Comparison of ENCODE assay signal across 2 cellular contexts in genomic region chr12:124854637-124855184, GRCh38.
TF ChIP-seq lines count a peak whose summit lies in the region.

No MANE protein-coding gene starts in this region.

TF ChIP-seq in K562, 482 proteins besides CTCF, POLR2A, EP300 and RAD21:
- peak; percentile 26; the same call in 1 of the 2 replicates for TF ChIP-seq ZNF263 (CRISPR knock-in tag; IDR thresholded peaks at IDR 0.05; ENCODE audit: borderline replicate concordance)
- no peak for TF ChIP-seq TGIF2 (CRISPR knock-in tag; IDR thresholded peaks at IDR 0.05)
- TF ChIP-seq GTF2E2 (tag; IDR thresholded peaks at IDR 0.05) = no peak
- TF ChIP-seq, protein P1, sequence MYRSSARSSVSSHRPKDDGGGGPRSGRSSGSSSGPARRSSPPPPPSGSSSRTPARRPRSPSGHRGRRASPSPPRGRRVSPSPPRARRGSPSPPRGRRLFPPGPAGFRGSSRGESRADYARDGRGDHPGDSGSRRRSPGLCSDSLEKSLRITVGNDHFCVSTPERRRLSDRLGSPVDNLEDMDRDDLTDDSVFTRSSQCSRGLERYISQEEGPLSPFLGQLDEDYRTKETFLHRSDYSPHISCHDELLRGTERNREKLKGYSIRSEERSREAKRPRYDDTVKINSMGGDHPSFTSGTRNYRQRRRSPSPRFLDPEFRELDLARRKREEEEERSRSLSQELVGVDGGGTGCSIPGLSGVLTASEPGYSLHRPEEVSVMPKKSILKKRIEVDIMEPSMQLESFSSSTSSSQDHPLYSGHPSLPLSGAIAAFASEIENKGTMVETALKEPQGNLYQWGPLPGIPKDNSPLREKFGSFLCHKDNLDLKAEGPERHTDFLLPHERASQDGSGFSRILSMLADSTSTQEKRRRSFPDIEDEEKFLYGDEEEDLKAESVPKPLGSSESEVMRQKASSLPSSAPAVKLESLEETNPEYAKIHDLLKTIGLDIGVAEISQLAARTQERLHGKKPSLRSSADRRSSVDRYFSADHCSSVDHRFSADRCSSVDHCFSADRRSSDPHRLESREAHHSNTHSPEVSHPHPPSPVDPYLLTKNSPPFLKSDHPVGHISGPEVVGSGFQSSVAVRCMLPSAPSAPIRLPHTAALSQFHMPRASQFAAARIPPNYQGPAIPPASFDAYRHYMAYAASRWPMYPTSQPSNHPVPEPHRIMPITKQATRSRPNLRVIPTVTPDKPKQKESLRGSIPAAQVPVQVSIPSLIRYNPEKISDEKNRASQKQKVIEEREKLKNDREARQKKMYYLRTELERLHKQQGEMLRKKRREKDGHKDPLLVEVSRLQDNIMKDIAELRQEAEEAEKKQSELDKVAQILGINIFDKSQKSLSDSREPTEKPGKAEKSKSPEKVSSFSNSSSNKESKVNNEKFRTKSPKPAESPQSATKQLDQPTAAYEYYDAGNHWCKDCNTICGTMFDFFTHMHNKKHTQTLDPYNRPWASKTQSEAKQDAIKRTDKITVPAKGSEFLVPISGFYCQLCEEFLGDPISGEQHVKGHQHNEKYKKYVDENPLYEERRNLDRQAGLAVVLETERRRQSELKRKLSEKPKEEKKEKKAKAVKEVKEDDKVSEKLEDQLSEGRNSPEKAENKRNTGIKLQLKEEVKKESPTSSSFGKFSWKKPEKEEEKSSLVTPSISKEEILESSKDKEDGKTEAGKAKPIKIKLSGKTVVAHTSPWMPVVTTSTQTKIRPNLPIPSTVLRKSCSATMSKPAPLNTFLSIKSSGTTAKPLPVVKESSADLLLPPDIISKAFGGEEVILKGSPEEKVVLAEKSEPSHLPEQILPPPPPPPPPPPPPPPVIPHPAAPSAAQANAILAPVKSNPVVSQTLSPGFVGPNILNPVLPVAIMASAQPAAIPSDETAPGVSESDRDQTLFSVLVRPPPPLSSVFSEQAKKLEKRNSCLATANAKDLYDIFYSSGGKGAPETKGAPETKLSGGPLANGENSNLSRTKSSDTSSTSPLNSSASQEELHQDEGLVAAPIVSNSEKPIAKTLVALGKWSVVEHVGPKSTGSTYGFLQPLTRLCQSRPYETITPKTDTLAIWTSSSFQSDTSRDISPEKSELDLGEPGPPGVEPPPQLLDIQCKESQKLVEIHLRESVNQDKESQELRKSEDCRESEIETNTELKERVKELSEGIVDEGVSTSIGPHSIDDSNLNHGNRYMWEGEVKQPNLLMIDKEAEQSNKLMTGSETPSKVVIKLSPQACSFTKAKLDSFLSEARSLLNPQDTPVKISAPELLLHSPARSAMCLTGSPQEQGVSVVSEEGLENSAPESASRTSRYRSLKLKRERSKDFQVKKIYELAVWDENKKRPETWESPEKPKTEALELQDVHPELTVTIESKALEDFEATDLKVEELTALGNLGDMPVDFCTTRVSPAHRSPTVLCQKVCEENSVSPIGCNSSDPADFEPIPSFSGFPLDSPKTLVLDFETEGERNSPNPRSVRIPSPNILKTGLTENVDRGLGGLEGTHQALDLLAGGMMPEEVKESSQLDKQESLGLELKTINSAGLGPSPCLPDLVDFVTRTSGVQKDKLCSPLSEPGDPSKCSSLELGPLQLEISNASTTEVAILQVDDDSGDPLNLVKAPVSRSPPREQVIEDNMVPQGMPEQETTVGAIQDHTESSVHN (IDR thresholded peaks at IDR 0.05; ENCODE audit: borderline replicate concordance in 1 of 2, low read depth in 1 of 2) = no peak
- no peak for TF ChIP-seq GATAD2B (IDR thresholded peaks at IDR 0.05; ENCODE audit: borderline replicate concordance)
- no peak for TF ChIP-seq ZNF347 (CRISPR knock-in tag; IDR thresholded peaks at IDR 0.05; ENCODE audit: low read depth)
- TF ChIP-seq SAFB (IDR thresholded peaks at IDR 0.05; ENCODE audit: borderline replicate concordance, low read depth, low read length) = no peak
- TF ChIP-seq ESRRA (IDR thresholded peaks at IDR 0.05; ENCODE audit: borderline replicate concordance, low read depth) = no peak

TF ChIP-seq in liver, 16 proteins besides CTCF, POLR2A, EP300 and RAD21:
- TF ChIP-seq TAF1 (conservative IDR thresholded peaks at IDR 0.05) (no peak), YY1 (IDR thresholded peaks at IDR 0.05) (no peak), FOXA1 (IDR thresholded peaks at IDR 0.05) (no peak), HNF4G (IDR thresholded peaks at IDR 0.05) (no peak), GABPA (IDR thresholded peaks at IDR 0.05 in 1 of 2, conservative IDR thresholded peaks at IDR 0.05 in 1 of 2) (no peak), NR2F2 (IDR thresholded peaks at IDR 0.05) (no peak), SP1 (IDR thresholded peaks at IDR 0.05) (no peak), JUND (IDR thresholded peaks at IDR 0.05) (no peak), HNF4A (conservative IDR thresholded peaks at IDR 0.05) (no peak), FOXA2 (IDR thresholded peaks at IDR 0.05) (no peak)
- TF ChIP-seq, protein P2, sequence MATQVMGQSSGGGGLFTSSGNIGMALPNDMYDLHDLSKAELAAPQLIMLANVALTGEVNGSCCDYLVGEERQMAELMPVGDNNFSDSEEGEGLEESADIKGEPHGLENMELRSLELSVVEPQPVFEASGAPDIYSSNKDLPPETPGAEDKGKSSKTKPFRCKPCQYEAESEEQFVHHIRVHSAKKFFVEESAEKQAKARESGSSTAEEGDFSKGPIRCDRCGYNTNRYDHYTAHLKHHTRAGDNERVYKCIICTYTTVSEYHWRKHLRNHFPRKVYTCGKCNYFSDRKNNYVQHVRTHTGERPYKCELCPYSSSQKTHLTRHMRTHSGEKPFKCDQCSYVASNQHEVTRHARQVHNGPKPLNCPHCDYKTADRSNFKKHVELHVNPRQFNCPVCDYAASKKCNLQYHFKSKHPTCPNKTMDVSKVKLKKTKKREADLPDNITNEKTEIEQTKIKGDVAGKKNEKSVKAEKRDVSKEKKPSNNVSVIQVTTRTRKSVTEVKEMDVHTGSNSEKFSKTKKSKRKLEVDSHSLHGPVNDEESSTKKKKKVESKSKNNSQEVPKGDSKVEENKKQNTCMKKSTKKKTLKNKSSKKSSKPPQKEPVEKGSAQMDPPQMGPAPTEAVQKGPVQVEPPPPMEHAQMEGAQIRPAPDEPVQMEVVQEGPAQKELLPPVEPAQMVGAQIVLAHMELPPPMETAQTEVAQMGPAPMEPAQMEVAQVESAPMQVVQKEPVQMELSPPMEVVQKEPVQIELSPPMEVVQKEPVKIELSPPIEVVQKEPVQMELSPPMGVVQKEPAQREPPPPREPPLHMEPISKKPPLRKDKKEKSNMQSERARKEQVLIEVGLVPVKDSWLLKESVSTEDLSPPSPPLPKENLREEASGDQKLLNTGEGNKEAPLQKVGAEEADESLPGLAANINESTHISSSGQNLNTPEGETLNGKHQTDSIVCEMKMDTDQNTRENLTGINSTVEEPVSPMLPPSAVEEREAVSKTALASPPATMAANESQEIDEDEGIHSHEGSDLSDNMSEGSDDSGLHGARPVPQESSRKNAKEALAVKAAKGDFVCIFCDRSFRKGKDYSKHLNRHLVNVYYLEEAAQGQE (IDR thresholded peaks at IDR 0.05) = no peak
- TF ChIP-seq, protein P3, sequence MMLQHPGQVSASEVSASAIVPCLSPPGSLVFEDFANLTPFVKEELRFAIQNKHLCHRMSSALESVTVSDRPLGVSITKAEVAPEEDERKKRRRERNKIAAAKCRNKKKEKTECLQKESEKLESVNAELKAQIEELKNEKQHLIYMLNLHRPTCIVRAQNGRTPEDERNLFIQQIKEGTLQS (IDR thresholded peaks at IDR 0.05) = no peak
- TF ChIP-seq, protein P4, sequence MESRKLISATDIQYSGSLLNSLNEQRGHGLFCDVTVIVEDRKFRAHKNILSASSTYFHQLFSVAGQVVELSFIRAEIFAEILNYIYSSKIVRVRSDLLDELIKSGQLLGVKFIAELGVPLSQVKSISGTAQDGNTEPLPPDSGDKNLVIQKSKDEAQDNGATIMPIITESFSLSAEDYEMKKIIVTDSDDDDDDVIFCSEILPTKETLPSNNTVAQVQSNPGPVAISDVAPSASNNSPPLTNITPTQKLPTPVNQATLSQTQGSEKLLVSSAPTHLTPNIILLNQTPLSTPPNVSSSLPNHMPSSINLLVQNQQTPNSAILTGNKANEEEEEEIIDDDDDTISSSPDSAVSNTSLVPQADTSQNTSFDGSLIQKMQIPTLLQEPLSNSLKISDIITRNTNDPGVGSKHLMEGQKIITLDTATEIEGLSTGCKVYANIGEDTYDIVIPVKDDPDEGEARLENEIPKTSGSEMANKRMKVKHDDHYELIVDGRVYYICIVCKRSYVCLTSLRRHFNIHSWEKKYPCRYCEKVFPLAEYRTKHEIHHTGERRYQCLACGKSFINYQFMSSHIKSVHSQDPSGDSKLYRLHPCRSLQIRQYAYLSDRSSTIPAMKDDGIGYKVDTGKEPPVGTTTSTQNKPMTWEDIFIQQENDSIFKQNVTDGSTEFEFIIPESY (IDR thresholded peaks at IDR 0.05) = no peak
TF ChIP-seq in liver: peak in this region for 0.
